In the genomic region with DNA sequence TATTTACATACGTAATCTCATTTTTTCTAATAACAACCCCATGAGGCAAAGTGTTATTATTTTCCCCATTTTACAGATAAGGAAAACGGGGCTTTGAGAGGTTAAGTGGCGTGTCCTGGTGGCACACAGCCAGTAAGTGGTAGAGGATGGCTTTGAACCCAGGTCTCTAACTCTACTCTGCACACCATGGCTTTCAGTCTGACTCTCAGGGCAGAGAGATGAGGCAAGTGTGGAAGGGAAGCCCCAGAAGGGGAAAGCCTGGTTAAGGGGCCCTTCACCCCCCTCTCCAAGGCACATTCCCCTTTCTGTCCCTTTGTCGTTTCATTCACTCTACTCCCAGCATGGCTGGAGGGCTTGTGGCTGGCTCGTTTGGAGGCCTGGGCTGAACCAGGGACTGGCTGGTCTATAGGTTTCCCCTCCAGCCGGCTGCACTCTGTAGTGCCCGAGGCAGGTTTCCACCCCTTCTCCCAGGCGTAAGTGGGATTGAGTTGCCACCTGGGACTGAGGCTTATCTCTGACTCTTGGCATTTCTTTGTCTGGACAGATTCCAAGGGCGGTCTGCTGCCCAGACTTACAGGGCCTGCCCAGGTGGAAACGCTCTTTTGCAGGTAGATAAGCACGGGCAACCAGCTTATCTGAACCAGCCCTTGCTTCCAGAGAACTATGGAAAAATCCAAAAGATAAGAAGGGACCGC, we compare ENCODE assay signal across 1 cellular context.
TF ChIP-seq lines count a peak whose summit lies in the region.

No MANE protein-coding gene starts in this region.

TF ChIP-seq in IMR-90, 13 proteins besides CTCF, POLR2A, EP300 and RAD21:
- TF ChIP-seq FOS (IDR thresholded peaks at IDR 0.05; ENCODE audit: low read depth, low read length) (no peak), RCOR1 (IDR thresholded peaks at IDR 0.05; ENCODE audit: insufficient replicate concordance, low read length) (no peak), CEBPB (IDR thresholded peaks at IDR 0.05; ENCODE audit: low read depth, low read length) (no peak), NFE2L2 (IDR thresholded peaks at IDR 0.05; ENCODE audit: low read depth, low read length) (no peak), CHD1 (IDR thresholded peaks at IDR 0.05; ENCODE audit: low read depth, low read length) (no peak)
- TF ChIP-seq, protein P1, sequence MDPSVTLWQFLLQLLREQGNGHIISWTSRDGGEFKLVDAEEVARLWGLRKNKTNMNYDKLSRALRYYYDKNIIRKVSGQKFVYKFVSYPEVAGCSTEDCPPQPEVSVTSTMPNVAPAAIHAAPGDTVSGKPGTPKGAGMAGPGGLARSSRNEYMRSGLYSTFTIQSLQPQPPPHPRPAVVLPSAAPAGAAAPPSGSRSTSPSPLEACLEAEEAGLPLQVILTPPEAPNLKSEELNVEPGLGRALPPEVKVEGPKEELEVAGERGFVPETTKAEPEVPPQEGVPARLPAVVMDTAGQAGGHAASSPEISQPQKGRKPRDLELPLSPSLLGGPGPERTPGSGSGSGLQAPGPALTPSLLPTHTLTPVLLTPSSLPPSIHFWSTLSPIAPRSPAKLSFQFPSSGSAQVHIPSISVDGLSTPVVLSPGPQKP (IDR thresholded peaks at IDR 0.05; ENCODE audit: borderline replicate concordance, low read depth, low read length): no peak
TF ChIP-seq in IMR-90: peak in this region for 0.
